1 cellular context compared by ENCODE assay signal in genomic region chr20:54207743-54208491, GRCh38.
TF ChIP-seq lines count a peak whose summit lies in the region.

Gene PFDN4 (plus strand): TSS chr20:54208087. CDS start chr20:54208101, 14 bp downstream.

TF ChIP-seq in HepG2, 621 proteins besides CTCF, POLR2A, EP300 and RAD21 (continued from another document and continues in another):
- TF ChIP-seq GMEB1 (CRISPR knock-in tag; IDR thresholded peaks at IDR 0.05; ENCODE audit: borderline replicate concordance) (peak; percentile 75), PHF21A (CRISPR knock-in tag; IDR thresholded peaks at IDR 0.05) (peak; percentile 65), ZNF282 (IDR thresholded peaks at IDR 0.05; ENCODE audit: partially characterized antibody) (no peak), RXRA (CRISPR knock-in tag; IDR thresholded peaks at IDR 0.05) (peak; percentile 82), RCOR2 (CRISPR knock-in tag; IDR thresholded peaks at IDR 0.05) (peak; percentile 84), TBX2 (CRISPR knock-in tag; IDR thresholded peaks at IDR 0.05; ENCODE audit: borderline replicate concordance) (peak; percentile 94), ZBTB38 (CRISPR knock-in tag; IDR thresholded peaks at IDR 0.05) (peak; percentile 90), ZNF235 (CRISPR knock-in tag; IDR thresholded peaks at IDR 0.05; ENCODE audit: borderline replicate concordance) (peak; percentile 99), ZNF564 (CRISPR knock-in tag; IDR thresholded peaks at IDR 0.05) (no peak; the same call in 1 of the 2 replicates), TARDBP (CRISPR knock-in tag; IDR thresholded peaks at IDR 0.05) (peak; percentile 95), JUN (CRISPR knock-in tag; IDR thresholded peaks at IDR 0.05) (peak; percentile 47; the same call in 1 of the 2 replicates), LCORL (IDR thresholded peaks at IDR 0.05) (no peak), LCORL (CRISPR knock-in tag; IDR thresholded peaks at IDR 0.05) (peak; percentile 81), KLF6 (CRISPR knock-in tag; IDR thresholded peaks at IDR 0.05) (peak; percentile 94), ZC3H4 (CRISPR knock-in tag; IDR thresholded peaks at IDR 0.05; ENCODE audit: borderline replicate concordance) (peak; percentile 68; the same call in 1 of the 2 replicates), ZFP36L2 (CRISPR knock-in tag; IDR thresholded peaks at IDR 0.05) (0 out of 2 replicates have a peak, but pooled peaks have one; percentile 64), ZNF580 (CRISPR knock-in tag; IDR thresholded peaks at IDR 0.05; ENCODE audit: borderline replicate concordance, low read depth) (peak; percentile 97), AGO1 (IDR thresholded peaks at IDR 0.05; ENCODE audit: low read depth, low read length, poor library complexity, severe bottlenecking) (peak; percentile 83), MXD4 (CRISPR knock-in tag; IDR thresholded peaks at IDR 0.05) (peak; percentile 89), FOXP4 (CRISPR knock-in tag; IDR thresholded peaks at IDR 0.05) (peak; percentile 59), ZNF468 (CRISPR knock-in tag; IDR thresholded peaks at IDR 0.05) (peak; percentile 26; the same call in 1 of the 2 replicates), ZNF557 (CRISPR knock-in tag; IDR thresholded peaks at IDR 0.05) (peak; percentile 96; the same call in 1 of the 2 replicates), ZNF362 (CRISPR knock-in tag; IDR thresholded peaks at IDR 0.05; ENCODE audit: borderline replicate concordance) (no peak; the same call in 1 of the 2 replicates), ZFAT (CRISPR knock-in tag; conservative IDR thresholded peaks at IDR 0.05) (peak; percentile 96), PAWR (CRISPR knock-in tag; IDR thresholded peaks at IDR 0.05; ENCODE audit: borderline replicate concordance) (no peak), SMC3 (IDR thresholded peaks at IDR 0.05; ENCODE audit: low read length) (peak; percentile 32; the same call in 1 of the 2 replicates), ZBTB21 (CRISPR knock-in tag; IDR thresholded peaks at IDR 0.05) (0 out of 2 replicates have a peak, but pooled peaks have one; percentile 66), HES4 (CRISPR knock-in tag; IDR thresholded peaks at IDR 0.05; ENCODE audit: borderline replicate concordance) (no peak; the same call in 1 of the 2 replicates), ZSCAN12 (CRISPR knock-in tag; IDR thresholded peaks at IDR 0.05) (peak; percentile 86; the same call in 1 of the 2 replicates), ZBTB20 (CRISPR knock-in tag; IDR thresholded peaks at IDR 0.05; ENCODE audit: borderline replicate concordance, low read depth) (peak; percentile 68; the same call in 1 of the 2 replicates), ATF7-NPFF (CRISPR knock-in tag; IDR thresholded peaks at IDR 0.05; ENCODE audit: low read depth) (peak; percentile 97), ZNF331 (CRISPR knock-in tag; IDR thresholded peaks at IDR 0.05) (peak; percentile 84), NFKB2 (CRISPR knock-in tag; IDR thresholded peaks at IDR 0.05; ENCODE audit: borderline replicate concordance) (peak; percentile 83; the same call in 1 of the 2 replicates), ZNF589 (CRISPR knock-in tag; conservative IDR thresholded peaks at IDR 0.05) (peak; percentile 93), ZNF280B (CRISPR knock-in tag; IDR thresholded peaks at IDR 0.05; ENCODE audit: borderline replicate concordance) (peak; percentile 45), ZNF10 (CRISPR knock-in tag; IDR thresholded peaks at IDR 0.05; ENCODE audit: borderline replicate concordance, low read depth) (no peak), SMAD9 (CRISPR knock-in tag; IDR thresholded peaks at IDR 0.05) (no peak), ZNF44 (CRISPR knock-in tag; IDR thresholded peaks at IDR 0.05) (0 out of 2 replicates have a peak, but pooled peaks have one; percentile 58), GZF1 (CRISPR knock-in tag; IDR thresholded peaks at IDR 0.05) (peak; percentile 93), ATF7 (IDR thresholded peaks at IDR 0.05) (peak; percentile 94), ATF7 (CRISPR knock-in tag; IDR thresholded peaks at IDR 0.05) (peak; percentile 3; the same call in 1 of the 2 replicates), HDAC6 (IDR thresholded peaks at IDR 0.05; ENCODE audit: low read depth, low read length) (no peak), ZNF720 (CRISPR knock-in tag; IDR thresholded peaks at IDR 0.05) (no peak), ZNF570 (CRISPR knock-in tag; IDR thresholded peaks at IDR 0.05; ENCODE audit: borderline replicate concordance) (no peak), ZFP36 (IDR thresholded peaks at IDR 0.05; ENCODE audit: borderline replicate concordance, low read depth, low read length, partially characterized antibody) (no peak), RNF2 (conservative IDR thresholded peaks at IDR 0.05; ENCODE audit: low read depth) (peak; percentile 86), IKZF1 (IDR thresholded peaks at IDR 0.05) (no peak), PHF20 (CRISPR knock-in tag; IDR thresholded peaks at IDR 0.05) (no peak; the same call in 1 of the 2 replicates)
- TF ChIP-seq, protein P1, sequence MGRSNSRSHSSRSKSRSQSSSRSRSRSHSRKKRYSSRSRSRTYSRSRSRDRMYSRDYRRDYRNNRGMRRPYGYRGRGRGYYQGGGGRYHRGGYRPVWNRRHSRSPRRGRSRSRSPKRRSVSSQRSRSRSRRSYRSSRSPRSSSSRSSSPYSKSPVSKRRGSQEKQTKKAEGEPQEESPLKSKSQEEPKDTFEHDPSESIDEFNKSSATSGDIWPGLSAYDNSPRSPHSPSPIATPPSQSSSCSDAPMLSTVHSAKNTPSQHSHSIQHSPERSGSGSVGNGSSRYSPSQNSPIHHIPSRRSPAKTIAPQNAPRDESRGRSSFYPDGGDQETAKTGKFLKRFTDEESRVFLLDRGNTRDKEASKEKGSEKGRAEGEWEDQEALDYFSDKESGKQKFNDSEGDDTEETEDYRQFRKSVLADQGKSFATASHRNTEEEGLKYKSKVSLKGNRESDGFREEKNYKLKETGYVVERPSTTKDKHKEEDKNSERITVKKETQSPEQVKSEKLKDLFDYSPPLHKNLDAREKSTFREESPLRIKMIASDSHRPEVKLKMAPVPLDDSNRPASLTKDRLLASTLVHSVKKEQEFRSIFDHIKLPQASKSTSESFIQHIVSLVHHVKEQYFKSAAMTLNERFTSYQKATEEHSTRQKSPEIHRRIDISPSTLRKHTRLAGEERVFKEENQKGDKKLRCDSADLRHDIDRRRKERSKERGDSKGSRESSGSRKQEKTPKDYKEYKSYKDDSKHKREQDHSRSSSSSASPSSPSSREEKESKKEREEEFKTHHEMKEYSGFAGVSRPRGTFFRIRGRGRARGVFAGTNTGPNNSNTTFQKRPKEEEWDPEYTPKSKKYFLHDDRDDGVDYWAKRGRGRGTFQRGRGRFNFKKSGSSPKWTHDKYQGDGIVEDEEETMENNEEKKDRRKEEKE (IDR thresholded peaks at IDR 0.05), result no peak
- TF ChIP-seq, protein P2, sequence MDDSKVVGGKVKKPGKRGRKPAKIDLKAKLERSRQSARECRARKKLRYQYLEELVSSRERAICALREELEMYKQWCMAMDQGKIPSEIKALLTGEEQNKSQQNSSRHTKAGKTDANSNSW (CRISPR knock-in tag; IDR thresholded peaks at IDR 0.05; ENCODE audit: borderline replicate concordance), result peak; percentile 34; the same call in 1 of the 2 replicates
- TF ChIP-seq, protein P3, sequence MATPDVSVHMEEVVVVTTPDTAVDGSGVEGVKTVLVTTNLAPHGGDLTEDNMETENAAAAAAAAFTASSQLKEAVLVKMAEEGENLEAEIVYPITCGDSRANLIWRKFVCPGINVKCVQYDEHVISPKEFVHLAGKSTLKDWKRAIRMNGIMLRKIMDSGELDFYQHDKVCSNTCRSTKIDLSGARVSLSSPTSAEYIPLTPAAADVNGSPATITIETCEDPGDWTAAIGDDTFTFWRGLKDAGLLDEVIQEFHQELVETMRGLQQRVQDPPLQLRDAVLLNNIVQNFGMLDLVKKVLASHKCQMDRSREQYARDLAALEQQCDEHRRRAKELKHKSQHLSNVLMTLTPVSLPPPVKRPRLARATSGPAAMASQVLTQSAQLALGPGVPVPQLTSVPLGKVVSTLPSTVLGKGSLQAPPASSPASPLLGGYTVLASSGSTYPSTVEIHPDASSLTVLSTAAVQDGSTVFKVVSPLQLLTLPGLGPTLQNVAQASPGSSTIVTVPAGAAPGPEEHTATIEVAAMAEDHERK (CRISPR knock-in tag; IDR thresholded peaks at IDR 0.05; ENCODE audit: low read depth), result 0 out of 2 replicates have a peak, but pooled peaks have one; percentile 1
- TF ChIP-seq, protein P4, sequence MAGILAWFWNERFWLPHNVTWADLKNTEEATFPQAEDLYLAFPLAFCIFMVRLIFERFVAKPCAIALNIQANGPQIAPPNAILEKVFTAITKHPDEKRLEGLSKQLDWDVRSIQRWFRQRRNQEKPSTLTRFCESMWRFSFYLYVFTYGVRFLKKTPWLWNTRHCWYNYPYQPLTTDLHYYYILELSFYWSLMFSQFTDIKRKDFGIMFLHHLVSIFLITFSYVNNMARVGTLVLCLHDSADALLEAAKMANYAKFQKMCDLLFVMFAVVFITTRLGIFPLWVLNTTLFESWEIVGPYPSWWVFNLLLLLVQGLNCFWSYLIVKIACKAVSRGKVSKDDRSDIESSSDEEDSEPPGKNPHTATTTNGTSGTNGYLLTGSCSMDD (CRISPR knock-in tag; IDR thresholded peaks at IDR 0.05), result 0 out of 2 replicates have a peak, but pooled peaks have one; percentile 38
- TF ChIP-seq, protein P5, sequence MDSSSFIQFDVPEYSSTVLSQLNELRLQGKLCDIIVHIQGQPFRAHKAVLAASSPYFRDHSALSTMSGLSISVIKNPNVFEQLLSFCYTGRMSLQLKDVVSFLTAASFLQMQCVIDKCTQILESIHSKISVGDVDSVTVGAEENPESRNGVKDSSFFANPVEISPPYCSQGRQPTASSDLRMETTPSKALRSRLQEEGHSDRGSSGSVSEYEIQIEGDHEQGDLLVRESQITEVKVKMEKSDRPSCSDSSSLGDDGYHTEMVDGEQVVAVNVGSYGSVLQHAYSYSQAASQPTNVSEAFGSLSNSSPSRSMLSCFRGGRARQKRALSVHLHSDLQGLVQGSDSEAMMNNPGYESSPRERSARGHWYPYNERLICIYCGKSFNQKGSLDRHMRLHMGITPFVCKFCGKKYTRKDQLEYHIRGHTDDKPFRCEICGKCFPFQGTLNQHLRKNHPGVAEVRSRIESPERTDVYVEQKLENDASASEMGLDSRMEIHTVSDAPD (CRISPR knock-in tag; IDR thresholded peaks at IDR 0.05), result peak; percentile 58; the same call in 1 of the 2 replicates
- TF ChIP-seq, protein P6, sequence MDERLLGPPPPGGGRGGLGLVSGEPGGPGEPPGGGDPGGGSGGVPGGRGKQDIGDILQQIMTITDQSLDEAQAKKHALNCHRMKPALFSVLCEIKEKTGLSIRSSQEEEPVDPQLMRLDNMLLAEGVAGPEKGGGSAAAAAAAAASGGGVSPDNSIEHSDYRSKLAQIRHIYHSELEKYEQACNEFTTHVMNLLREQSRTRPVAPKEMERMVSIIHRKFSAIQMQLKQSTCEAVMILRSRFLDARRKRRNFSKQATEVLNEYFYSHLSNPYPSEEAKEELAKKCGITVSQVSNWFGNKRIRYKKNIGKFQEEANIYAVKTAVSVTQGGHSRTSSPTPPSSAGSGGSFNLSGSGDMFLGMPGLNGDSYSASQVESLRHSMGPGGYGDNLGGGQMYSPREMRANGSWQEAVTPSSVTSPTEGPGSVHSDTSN (CRISPR knock-in tag; IDR thresholded peaks at IDR 0.05), result no peak
